In genomic region chr12:31961137-31961536, GRCh38 we compare ENCODE assay signal across 8 cellular contexts. TPM values are rescaled to one million over a fixed set of nuclear protein-coding genes. Genes with fewer than 3 reads are reported as not detected.
DNase-seq lines count a peak whose midpoint lies in the region; ATAC-seq and TF ChIP-seq lines count a peak whose summit lies in the region.

No MANE protein-coding gene starts in this region.

- TF ChIP-seq CTCF in OCI-LY3 (IDR thresholded peaks at IDR 0.05; ENCODE audit: low read depth, low read length): no peak
- TF ChIP-seq CTCF in epithelial cell of esophagus (IDR thresholded peaks at IDR 0.05; ENCODE audit: insufficient read depth, low read depth, low read length, missing control alignments): no peak
- no peak for TF ChIP-seq CTCF in BE2C (IDR thresholded peaks at IDR 0.05; ENCODE audit: low read depth, low read length)

- H3K79me2 ChIP-seq in OCI-LY3 (ENCODE audit: low read length): peaks cover 73% of the 10 kb centered on the region

- H2AFZ ChIP-seq in OCI-LY3 (ENCODE audit: low read depth, low read length) (no peak overlapping the region), neuron (ENCODE audit: low read depth, low read length) (no peak overlapping the region)

- H3K4me3 ChIP-seq in OCI-LY3 (ENCODE audit: low read length) (peak overlapping the region; percentile 85), epithelial cell of esophagus (ENCODE audit: low read length) (peak overlapping the region; percentile 71), neuron (ENCODE audit: low read length) (peak overlapping the region; percentile 82), BE2C (ENCODE audit: low read depth, low read length) (no peak overlapping the region)

- no peak overlapping the region for H3K27ac ChIP-seq in OCI-LY3 (ENCODE audit: low read length)

- H3K9ac ChIP-seq in OCI-LY3 (ENCODE audit: low read length): peak overlapping the region; percentile 79; the same call in 1 of the 2 replicates

- H3K9me3 ChIP-seq in OCI-LY3 (ENCODE audit: insufficient read depth, low read length) (0 out of 2 replicates have a peak, but pooled peaks cover 11% of the 10 kb centered on the region), neuron (ENCODE audit: low read length) (peaks cover 9% of the 10 kb centered on the region), BE2C (no peaks in the 10 kb centered on the region)

- H3K4me1 ChIP-seq in OCI-LY3 (ENCODE audit: low read length) (peaks cover 42% of the 10 kb centered on the region), neuron (ENCODE audit: insufficient read depth, low read length) (peaks cover 12% of the 10 kb centered on the region), BE2C (no peaks in the 10 kb centered on the region; the same call in 1 of the 2 replicates)

- H4K20me1 ChIP-seq in OCI-LY3 (ENCODE audit: insufficient read depth, low read length): peaks cover 36% of the 10 kb centered on the region

- H3K36me3 ChIP-seq in OCI-LY3 (replicated peaks; ENCODE audit: low read depth, low read length) (peaks cover 50% of the 10 kb centered on the region), neuron (ENCODE audit: insufficient read depth, low read length) (peaks cover 37% of the 10 kb centered on the region), BE2C (no peaks in the 10 kb centered on the region)

- H3K27me3 ChIP-seq in OCI-LY3 (ENCODE audit: low read depth, low read length): no peaks in the 10 kb centered on the region
- H3K27me3 ChIP-seq in neuron (ENCODE audit: insufficient read depth, low read length): no peaks in the 10 kb centered on the region
- H3K27me3 ChIP-seq in BE2C: no peaks in the 10 kb centered on the region

- peak overlapping the region; percentile 85 for H3K4me2 ChIP-seq in OCI-LY3 (ENCODE audit: low read length)

- no peak for ATAC-seq in GM19328 (IDR thresholded peaks at IDR 0.05; ENCODE audit: unreplicated experiment)
- ATAC-seq in GM21717 (IDR thresholded peaks at IDR 0.05; ENCODE audit: unreplicated experiment): no peak

- DNase-seq in ELF-1 (ENCODE audit: low read depth, low spot score) (peak; percentile 15), epithelial cell of esophagus (ENCODE audit: low read depth) (no peak), hypothalamus (lab: John Stamatoyannopoulos, UW) (no peak), BE2C (no peak)

RNA-seq across cellular contexts. Expression of gene RESF1, which starts 1.9 kb away (rescaled TPM):
- 8.2 TPM for polyA plus RNA-seq in BE2C (2012; ENCODE audit: insufficient read depth, insufficient read length, low read depth)
